14 cellular contexts compared by ENCODE assay signal in the genomic region with DNA sequence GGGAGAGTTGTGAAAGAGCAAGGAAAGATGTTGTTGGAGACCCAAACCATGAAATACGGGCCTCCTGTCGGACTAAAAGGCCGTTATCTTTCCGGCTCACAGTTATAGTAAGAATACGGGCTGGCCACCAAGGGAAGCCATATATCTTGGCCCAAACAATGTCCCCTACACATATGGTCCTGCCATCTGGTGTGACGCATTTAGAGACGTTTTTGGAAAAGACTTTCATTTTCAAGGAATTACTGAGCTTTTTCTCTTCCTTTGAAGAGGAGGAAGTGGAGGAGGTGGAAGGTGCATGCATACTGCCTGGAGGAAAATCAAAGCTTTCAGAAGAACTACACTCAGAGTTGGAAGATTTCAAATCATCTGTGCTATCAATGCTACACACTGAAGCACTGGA.
"Had no signal": no experiment of that assay in that cellular context is flagged by ENCODE, and none has a peak within 500 bp of the region (broad histone marks: within the 10 kb centered on the region; RNA-seq: fewer than 3 reads in every experiment).

No MANE protein-coding gene starts in this region.

- H3K27ac Mint-ChIP-seq: activated naive CD8-positive, alpha-beta T cell treated with anti-CD3 and anti-CD28 coated beads, Interleukin-2, amount 50 U/mL, for 24 hours; activated T-cell treated with anti-CD3 and anti-CD28 coated beads, Interleukin-2, amount 50 U/mL, for 72 hours had no signal

- H3K4me3 ChIP-seq: lung, stomach, thyroid gland had no signal

- ATAC-seq: activated naive CD8-positive, alpha-beta T cell treated with anti-CD3 and anti-CD28 coated beads, Interleukin-2, amount 50 U/mL, for 24 hours; activated T-cell treated with anti-CD3 and anti-CD28 coated beads, Interleukin-2, amount 50 U/mL, for 72 hours; naive thymus-derived CD4-positive, alpha-beta T cell; right cardiac atrium had no signal

- H3K27me3 ChIP-seq: stomach, thyroid gland had no signal

- H3K4me3 Mint-ChIP-seq: activated CD4-positive, alpha-beta memory T cell treated with anti-CD3 and anti-CD28 coated beads, Interleukin-2, amount 10 ng/mL, durations not matched to agents 7 days and 5 days; activated naive CD8-positive, alpha-beta T cell treated with anti-CD3 and anti-CD28 coated beads, Interleukin-2, amount 50 U/mL, for 24 hours; activated T-cell treated with anti-CD3 and anti-CD28 coated beads, Interleukin-2, amount 50 U/mL, for 72 hours had no signal

- H3K27ac ChIP-seq: stomach, thyroid gland had no signal

- H3K27me3 Mint-ChIP-seq: activated CD4-positive, alpha-beta memory T cell treated with anti-CD3 and anti-CD28 coated beads, Interleukin-2, amount 10 ng/mL, durations not matched to agents 7 days and 5 days; activated naive CD8-positive, alpha-beta T cell treated with anti-CD3 and anti-CD28 coated beads, Interleukin-2, amount 50 U/mL, for 24 hours; naive thymus-derived CD4-positive, alpha-beta T cell had no signal

- H3K9me3 Mint-ChIP-seq: activated CD4-positive, alpha-beta memory T cell treated with anti-CD3 and anti-CD28 coated beads, Interleukin-2, amount 10 ng/mL, durations not matched to agents 7 days and 5 days; activated naive CD8-positive, alpha-beta T cell treated with anti-CD3 and anti-CD28 coated beads, Interleukin-2, amount 50 U/mL, for 24 hours; activated T-cell treated with anti-CD3 and anti-CD28 coated beads, Interleukin-2, amount 50 U/mL, for 72 hours; naive thymus-derived CD4-positive, alpha-beta T cell had no signal

- H3K9me3 ChIP-seq: stomach, thyroid gland had no signal

- DNase-seq: activated CD4-positive, alpha-beta memory T cell treated with anti-CD3 and anti-CD28 coated beads, Interleukin-2, amount 10 ng/mL, durations not matched to agents 7 days and 5 days; activated CD4-positive, alpha-beta T cell treated with anti-CD3 and anti-CD28 coated beads for 1 hour; activated CD8-positive, alpha-beta memory T cell treated with anti-CD3 and anti-CD28 coated beads, Interleukin-2, amount 50 U/mL, for 4 hours; activated naive CD8-positive, alpha-beta T cell treated with anti-CD3 and anti-CD28 coated beads, Interleukin-2, amount 50 U/mL, for 24 hours; activated T-cell treated with anti-CD3 and anti-CD28 coated beads, Interleukin-2, amount 50 U/mL, for 72 hours; hypothalamus; naive thymus-derived CD4-positive, alpha-beta T cell; right cardiac atrium; small intestine; stomach; thyroid gland had no signal

- FAIRE-seq: astrocyte, small intestine, urothelium cell line had no signal
